8 cellular contexts compared by ENCODE assay signal in genomic region chr19:800360-801029, GRCh38. TPM values are rescaled to one million over a fixed set of nuclear protein-coding genes. Genes with fewer than 3 reads are reported as not detected.
A peak's percentile ranks its signal among the peaks of the same experiment; 100 is the strongest.
DNase-seq lines count a peak whose midpoint lies in the region; ATAC-seq and TF ChIP-seq lines count a peak whose summit lies in the region.

No MANE protein-coding gene starts in this region.

- peak overlapping the region; percentile 94 for H3K4me3 ChIP-seq in SK-N-MC
- H3K4me3 ChIP-seq in fibroblast of the aortic adventitia (ENCODE audit: low read depth, low read length): peak overlapping the region; percentile 55
- H3K4me3 ChIP-seq in retinal pigment epithelial cell (ENCODE audit: low read length): peak overlapping the region; percentile 36

- no peak overlapping the region; the same call in 1 of the 2 replicates for H3K27ac ChIP-seq in SK-N-MC

- ATAC-seq in HG02588 (IDR thresholded peaks at IDR 0.05; ENCODE audit: unreplicated experiment): no peak

- DNase-seq in GM03348 (ENCODE audit: low spot score): peak; percentile 20
- no peak for DNase-seq in SK-N-MC (ENCODE audit: low read depth, low spot score)
- DNase-seq in fibroblast of the aortic adventitia (ENCODE audit: low read depth): peak; percentile 61
- no peak for DNase-seq in retinal pigment epithelial cell (ENCODE audit: low read depth)
- DNase-seq in iPS-NIHi11 (ENCODE audit: low spot score): no peak
- no peak for DNase-seq in NCI-H1417 treated with DMSO at 0.1 percent for 48 hours (lab: John Stamatoyannopoulos, UW)
- DNase-seq in iPS-NIHi7 (ENCODE audit: extremely low spot score): no peak

- TF ChIP-seq CTCF in fibroblast of the aortic adventitia (IDR thresholded peaks at IDR 0.05; ENCODE audit: insufficient read depth, low read length) (no peak), retinal pigment epithelial cell (conservative IDR thresholded peaks at IDR 0.05; ENCODE audit: low read depth, low read length) (no peak)

- peak overlapping the region; percentile 14 for H3K9ac ChIP-seq in SK-N-MC (ENCODE audit: insufficient read length)

- H3K9me3 ChIP-seq in SK-N-MC (ENCODE audit: low read depth, low read length): no peaks in the 10 kb centered on the region

- H3K36me3 ChIP-seq in SK-N-MC (ENCODE audit: insufficient read depth, low read length): peaks cover 74% of the 10 kb centered on the region

RNA-seq across cellular contexts. Expression of gene PTBP1, which starts 3.2 kb away (rescaled TPM):
- total RNA-seq in fibroblast of the aortic adventitia (ENCODE audit: low replicate concordance): 30.9 and 121 TPM in 2 replicates

RNA-seq across cellular contexts. Expression of gene PLPPR3, which starts 21.3 kb away (rescaled TPM):
- 0.18 and 0.33 TPM in 2 replicates for total RNA-seq in fibroblast of the aortic adventitia (ENCODE audit: low replicate concordance)

RNA-seq across cellular contexts. Expression of gene AZU1, which starts 27.1 kb away (rescaled TPM):
- not detected in 2 replicates for total RNA-seq in fibroblast of the aortic adventitia (ENCODE audit: low replicate concordance)

RNA-seq across cellular contexts. Expression of gene PRTN3, which starts 40.3 kb away (rescaled TPM):
- not detected in 2 replicates for total RNA-seq in fibroblast of the aortic adventitia (ENCODE audit: low replicate concordance)

RNA-seq across cellular contexts. Expression of gene MISP, which starts 49.6 kb away (rescaled TPM):
- 0.09 TPM in 1 of 2 replicates, not detected in the other for total RNA-seq in fibroblast of the aortic adventitia (ENCODE audit: low replicate concordance)

Comparison
In these comparisons a context has a peak if more than half of its experiments do, and no peak if none do; other contexts are left out.
1. DNase-seq: peak in GM03348 (single experiment) and fibroblast of the aortic adventitia (single experiment); none in SK-N-MC (single experiment), retinal pigment epithelial cell (single experiment), iPS-NIHi11 (single experiment), NCI-H1417 treated with DMSO at 0.1 percent for 48 hours (single experiment) and iPS-NIHi7 (single experiment).
2. H3K4me3 ChIP-seq: peak in every context shown above with its lines; median percentile 94 in SK-N-MC; 55 in fibroblast of the aortic adventitia; 36 in retinal pigment epithelial cell.